31 cellular contexts compared by ENCODE assay signal in genomic region chrX:74784629-74785028, GRCh38.
"Had no signal": no experiment of that assay in that cellular context is flagged by ENCODE, and none has a peak within 500 bp of the region (broad histone marks: within the 10 kb centered on the region; RNA-seq: fewer than 3 reads in every experiment).

No MANE protein-coding gene starts in this region.

- H3K36me3 ChIP-seq: adrenal gland, ascending aorta, brain microvascular endothelial cell, breast epithelium, cardiac muscle cell had no signal

- DNase-seq: activated effector memory CD4-positive, alpha-beta T cell treated with anti-CD3 and anti-CD28 coated beads, Interleukin-2, amount 50 U/mL, for 16 hours; activated effector memory CD4-positive, alpha-beta T cell treated with Interleukin-2 at 50 U/mL for 16 hours; activated gamma-delta T cell; activated gamma-delta T cell treated with Interleukin-2 at 50 U/mL for 16 hours; activated naive CD4-positive, alpha-beta T cell; activated naive CD4-positive, alpha-beta T cell treated with anti-CD3 and anti-CD28 coated beads for 36 hours; activated naive CD4-positive, alpha-beta T cell treated with anti-CD3 and anti-CD28 coated beads, Interleukin-2, amount 10 ng/mL, durations not matched to agents 7 days and 5 days; activated naive CD4-positive, alpha-beta T cell treated with anti-CD3 and anti-CD28 coated beads, Interleukin-2, amount 50 U/mL, for 16 hours; activated naive CD4-positive, alpha-beta T cell treated with Interleukin-2 at 50 U/mL for 16 hours; activated naive CD8-positive, alpha-beta T cell treated with anti-CD3 and anti-CD28 coated beads for 36 hours; activated naive CD8-positive, alpha-beta T cell treated with anti-CD3 and anti-CD28 coated beads, Interleukin-2, amount 10 ng/mL, durations not matched to agents 7 days and 5 days; activated naive CD8-positive, alpha-beta T cell treated with anti-CD3 and anti-CD28 coated beads, Interleukin-2, amount 50 U/mL, for 24 hours; activated T-cell treated with anti-CD3 and anti-CD28 coated beads, Interleukin-2, amount 50 U/mL, for 1 hour; activated T-cell treated with anti-CD3 and anti-CD28 coated beads, Interleukin-2, amount 50 U/mL, for 24 hours; activated T-cell treated with anti-CD3 and anti-CD28 coated beads, Interleukin-2, amount 50 U/mL, for 4 hours; activated T-cell treated with anti-CD3 and anti-CD28 coated beads, Interleukin-2, amount 50 U/mL, for 48 hours; activated T-cell treated with anti-CD3 and anti-CD28 coated beads, Interleukin-2, amount 50 U/mL, for 72 hours; adrenal gland; amniotic stem cell; amygdala; anterior cingulate cortex; aorta; body of pancreas; brain microvascular endothelial cell; caudate nucleus; central memory CD4-positive, alpha-beta T cell; cerebellar nuclear complex had no signal

- H3K4me3 ChIP-seq: adrenal gland, ascending aorta, body of pancreas, breast epithelium, cardiac muscle cell had no signal

- H3K4me1 ChIP-seq: adrenal gland, ascending aorta, body of pancreas, breast epithelium had no signal

- H3K27me3 ChIP-seq: adrenal gland, ascending aorta, body of pancreas, brain microvascular endothelial cell, cardiac muscle cell had no signal

- FAIRE-seq: bronchial epithelial cell had no signal

- H3K9me3 ChIP-seq: adrenal gland, body of pancreas, breast epithelium had no signal

- H3K27ac ChIP-seq: adrenal gland, ascending aorta, body of pancreas, brain microvascular endothelial cell, breast epithelium, cardiac muscle cell had no signal
